1 cellular context compared by ENCODE assay signal in genomic region chr14:58281969-58282368, GRCh38.
TF ChIP-seq lines count a peak whose summit lies in the region.

No MANE protein-coding gene starts in this region.

TF ChIP-seq in GM12878, 131 proteins besides CTCF, POLR2A, EP300 and RAD21 (continued from another document):
- TF ChIP-seq ZBTB40 (IDR thresholded peaks at IDR 0.05; ENCODE audit: borderline replicate concordance), result no peak
